In genomic region chr7:66183700-66184099, GRCh38 we compare ENCODE assay signal across 13 cellular contexts. TPM values are rescaled to one million over a fixed set of nuclear protein-coding genes. Genes with fewer than 3 reads are reported as not detected.
A peak's percentile ranks its signal among the peaks of the same experiment; 100 is the strongest.
DNase-seq lines count a peak whose midpoint lies in the region; ATAC-seq and TF ChIP-seq lines count a peak whose summit lies in the region.
"Had no signal": no experiment of that assay in that cellular context is flagged by ENCODE, and none has a peak within 500 bp of the region (broad histone marks: within the 10 kb centered on the region; RNA-seq: fewer than 3 reads in every experiment).

No MANE protein-coding gene starts in this region.

- H3K27ac ChIP-seq in fibroblast of lung (ENCODE audit: insufficient read depth, low read length) (peak overlapping the region; percentile 28), esophagus muscularis mucosa (replicated peaks in 1 of 4) (no peak overlapping the region)
- H3K27ac ChIP-seq: ovary had no signal

- intact Hi-C loops in esophagus muscularis mucosa (cut with DNase I) = no loop called here

- no peaks in the 10 kb centered on the region for H3K27me3 ChIP-seq in fibroblast of lung (ENCODE audit: control insufficient read depth, insufficient read depth, low read length)
- no peaks in the 10 kb centered on the region for H3K27me3 ChIP-seq in esophagus muscularis mucosa
- H3K27me3 ChIP-seq: ovary had no signal

- no peak overlapping the region for H3K4me3 ChIP-seq in fibroblast of lung (replicated peaks in 1 of 4; ENCODE audit: control extremely low read depth in 1 of 4, insufficient read depth in 1 of 4, low read depth in 3 of 4, low read length in 4 of 4)
- no peak overlapping the region for H3K4me3 ChIP-seq in esophagus muscularis mucosa
- H3K4me3 ChIP-seq: ovary had no signal

- H3K9ac ChIP-seq in fibroblast of lung (ENCODE audit: insufficient read depth, low read length) = no peak overlapping the region

- TF ChIP-seq CTCF in fibroblast of lung (conservative IDR thresholded peaks at IDR 0.05 in 1 of 2, IDR thresholded peaks at IDR 0.05 in 1 of 2; ENCODE audit: low read depth in 1 of 2, low read length in 2 of 2) (no peak), esophagus muscularis mucosa (IDR thresholded peaks at IDR 0.05) (no peak)

- ATAC-seq in HG03457 (IDR thresholded peaks at IDR 0.05; ENCODE audit: unreplicated experiment) = no peak
- ATAC-seq: activated CD8-positive, alpha-beta memory T cell treated with anti-CD3 and anti-CD28 coated beads, Interleukin-2, amount 10 ng/mL, durations not matched to agents 7 days and 5 days; activated naive CD4-positive, alpha-beta T cell treated with anti-CD3 and anti-CD28 coated beads, Interleukin-2, amount 50 U/mL, for 72 hours had no signal

- H3K4me1 ChIP-seq in fibroblast of lung (ENCODE audit: control insufficient read depth, extremely low read depth, insufficient read depth, low read length) = peaks cover 3% of the 10 kb centered on the region
- no peaks in the 10 kb centered on the region for H3K4me1 ChIP-seq in esophagus muscularis mucosa

- DNase-seq in EH (ENCODE audit: low read depth) = peak; percentile 86
- DNase-seq in RKO (ENCODE audit: low spot score) = peak; percentile 85
- peak; percentile 62 to 96 for DNase-seq in fibroblast of lung (ENCODE audit: low read depth in 2 of 2)
- DNase-seq in non-pigmented ciliary epithelial cell (ENCODE audit: low read depth) = peak; percentile 88
- no peak for DNase-seq in COLO829 (ENCODE audit: low spot score)
- DNase-seq in SKM-1 treated with dmso at 0.1 percent for 144 hours (lab: John Stamatoyannopoulos, UW; ENCODE audit: unreplicated experiment) = no peak
- DNase-seq in esophagus muscularis mucosa (ENCODE audit: extremely low spot score) = no peak
- DNase-seq: activated CD8-positive, alpha-beta memory T cell treated with anti-CD3 and anti-CD28 coated beads, Interleukin-2, amount 10 ng/mL, durations not matched to agents 7 days and 5 days; dermis blood vessel endothelial cell; GF-D8; ovary had no signal

- H3K4me2 ChIP-seq in fibroblast of lung (ENCODE audit: extremely low read depth, insufficient read depth, low read length) = no peak overlapping the region

- H3K36me3 ChIP-seq in fibroblast of lung (ENCODE audit: control insufficient read depth, insufficient read depth, low read length) (no peaks in the 10 kb centered on the region), esophagus muscularis mucosa (no peaks in the 10 kb centered on the region)
- H3K36me3 ChIP-seq: ovary had no signal

- H3K9me3 ChIP-seq in fibroblast of lung (ENCODE audit: control insufficient read depth, insufficient read depth, low read depth, low read length) (no peaks in the 10 kb centered on the region), esophagus muscularis mucosa (peaks cover 0 to 5% (median 0%) of the 10 kb centered on the region in 4 donors)
- H3K9me3 ChIP-seq: ovary had no signal

- no peak for TF ChIP-seq POLR2A in esophagus muscularis mucosa (IDR thresholded peaks at IDR 0.05; ENCODE audit: low read depth)

- WGBS in esophagus muscularis mucosa = 82% methylated on average over 2 of the region's 2 CpGs

- H3K79me2 ChIP-seq in fibroblast of lung (ENCODE audit: control insufficient read depth, insufficient read depth, low read length) = no peaks in the 10 kb centered on the region

- no peak overlapping the region for H2AFZ ChIP-seq in fibroblast of lung (ENCODE audit: low read length)

- TF ChIP-seq EP300 in esophagus muscularis mucosa (IDR thresholded peaks at IDR 0.05) = no peak

- H4K20me1 ChIP-seq in fibroblast of lung (ENCODE audit: control insufficient read depth, extremely low read depth, insufficient read depth, low read length) = no peaks in the 10 kb centered on the region

RNA-seq across cellular contexts. Expression of gene TPST1, which starts 21.4 kb away (rescaled TPM):
- 151 and 189 TPM in 2 replicates for total RNA-seq in fibroblast of lung
- polyA plus RNA-seq in fibroblast of lung = 73.9 and 81.8 TPM in 2 replicates
- polyA plus RNA-seq in fibroblast of lung (2012) = 47.8 and 48.6 TPM in 2 replicates
- 14.0 and 15.1 TPM in 2 replicates for polyA minus RNA-seq in fibroblast of lung (ENCODE audit: low replicate concordance)
- total RNA-seq in esophagus muscularis mucosa = 10 to 100 TPM in 3 of 4 donors, 1 to 10 TPM in 1; 9.6 to 22.4 (median 14.4) TPM

Comparison
In these comparisons a context has a peak if more than half of its experiments do, and no peak if none do; other contexts are left out.
1. DNase-seq: peak in EH (single experiment), RKO (single experiment), fibroblast of lung (2 of 2) and non-pigmented ciliary epithelial cell (single experiment); none in COLO829 (single experiment), SKM-1 treated with dmso at 0.1 percent for 144 hours (single experiment) and esophagus muscularis mucosa (single experiment).